Comparison of ENCODE assay signal across 12 cellular contexts in genomic region chr1:89068291-89068690, GRCh38. TPM values are rescaled to one million over a fixed set of nuclear protein-coding genes. Genes with fewer than 3 reads are reported as not detected.
DNase-seq lines count a peak whose midpoint lies in the region; ATAC-seq and TF ChIP-seq lines count a peak whose summit lies in the region.
"Had no signal": no experiment of that assay in that cellular context is flagged by ENCODE, and none has a peak within 500 bp of the region (broad histone marks: within the 10 kb centered on the region; RNA-seq: fewer than 3 reads in every experiment).

No MANE protein-coding gene starts in this region.

- no peak overlapping the region for H3K4ac ChIP-seq in mesenchymal stem cell (ENCODE audit: low read depth in 1 of 2, low read length in 2 of 2)

- no peak overlapping the region for H2AFZ ChIP-seq in mesenchymal stem cell (ENCODE audit: low read depth, low read length)

- no peaks in the 10 kb centered on the region for H3K36me3 ChIP-seq in BJ (ENCODE audit: control insufficient read depth, insufficient read depth, low read length)
- no peaks in the 10 kb centered on the region for H3K36me3 ChIP-seq in mesenchymal stem cell (ENCODE audit: control insufficient read depth in 1 of 2, insufficient read depth in 2 of 2, low read depth in 1 of 2, low read length in 2 of 2)

- H3K4me2 ChIP-seq in mesenchymal stem cell (ENCODE audit: low read length, poor library complexity, severe bottlenecking): no peak overlapping the region

- POLR2A ChIA-PET in BJ (lab: Charles Lee): no interaction called here

- no peaks in the 10 kb centered on the region for H3K4me1 ChIP-seq in mesenchymal stem cell (ENCODE audit: control insufficient read depth, insufficient read depth, low read depth, low read length)

- no peak overlapping the region for H3K14ac ChIP-seq in mesenchymal stem cell (ENCODE audit: low read length in 2 of 2)

- H3K4me3 ChIP-seq in BJ (ENCODE audit: low read depth, low read length) (no peak overlapping the region), mesenchymal stem cell (ENCODE audit: insufficient read depth in 1 of 2, low read depth in 1 of 2, low read length in 2 of 2) (no peak overlapping the region)

- no peak overlapping the region for H2BK120ac ChIP-seq in mesenchymal stem cell (ENCODE audit: low read depth, low read length)

- no peak overlapping the region for H2BK15ac ChIP-seq in mesenchymal stem cell (ENCODE audit: low read depth, poor library complexity, severe bottlenecking)

- no peak overlapping the region for H3K18ac ChIP-seq in mesenchymal stem cell (ENCODE audit: low read depth in 1 of 2, low read length in 2 of 2)

- CTCF ChIA-PET in BJ (lab: Yijun Ruan, JAX): no interaction called here

- no peak overlapping the region for H4K91ac ChIP-seq in mesenchymal stem cell (ENCODE audit: low read length)

- no peak overlapping the region for H3K23ac ChIP-seq in mesenchymal stem cell (ENCODE audit: low read length in 2 of 2)

- TF ChIP-seq CTCF in BJ (IDR thresholded peaks at IDR 0.05; ENCODE audit: insufficient read depth, low read depth, low read length): no peak

- H3K79me1 ChIP-seq in mesenchymal stem cell (replicated peaks; ENCODE audit: low read length, poor library complexity, severe bottlenecking): no peaks in the 10 kb centered on the region

- no peak overlapping the region for H3K27ac ChIP-seq in mesenchymal stem cell (ENCODE audit: low read length, poor library complexity, severe bottlenecking)

- no peak overlapping the region for H2BK5ac ChIP-seq in mesenchymal stem cell (ENCODE audit: low read depth, low read length, poor library complexity, severe bottlenecking)

- no peak overlapping the region for H2BK12ac ChIP-seq in mesenchymal stem cell (ENCODE audit: low read length in 2 of 2)

- no peak overlapping the region for H2AK5ac ChIP-seq in mesenchymal stem cell (ENCODE audit: low read length, severe bottlenecking)

- H4K8ac ChIP-seq in mesenchymal stem cell (ENCODE audit: low read length): no peak overlapping the region

- peak overlapping the region; percentile 86 for H3K9ac ChIP-seq in mesenchymal stem cell (ENCODE audit: low read length)

- H3K9me3 ChIP-seq in mesenchymal stem cell (ENCODE audit: control insufficient read depth, low read length): no peaks in the 10 kb centered on the region

- H3K27me3 ChIP-seq in BJ (ENCODE audit: control insufficient read depth, insufficient read depth, low read length) (no peaks in the 10 kb centered on the region; the same call in 1 of the 2 replicates), mesenchymal stem cell (ENCODE audit: control insufficient read depth in 1 of 2, insufficient read depth in 1 of 2, low read length in 2 of 2) (no peaks in the 10 kb centered on the region)

- ATAC-seq in GM21360 (IDR thresholded peaks at IDR 0.05; ENCODE audit: unreplicated experiment) (no peak), HG03354 (IDR thresholded peaks at IDR 0.05; ENCODE audit: poor library complexity, severe bottlenecking, unreplicated experiment) (no peak), HG03565 (IDR thresholded peaks at IDR 0.05; ENCODE audit: unreplicated experiment) (no peak)

- DNase-seq in BJ (ENCODE audit: low read depth) (peak; percentile 31), GM04504 (ENCODE audit: low read depth) (peak; percentile 71), amniotic epithelial cell (ENCODE audit: low read depth) (peak; percentile 36), mesenchymal stem cell (peak; percentile 26), SHP77 treated with DMSO at 0.1 percent for 48 hours (lab: John Stamatoyannopoulos, UW) (no peak)
- DNase-seq: activated CD4-positive, alpha-beta memory T cell treated with anti-CD3 and anti-CD28 coated beads for 36 hours; amygdala; DMS79; endodermal cell had no signal

RNA-seq across cellular contexts. Expression of gene GBP1, which starts 3.3 kb away (rescaled TPM):
- 55.3 and 60.1 TPM in 2 replicates for polyA plus RNA-seq in BJ (2011; rRNA removed)
- 38.5 and 51.8 TPM in 2 replicates for polyA minus RNA-seq in BJ (2011; rRNA and poly(A)+ RNA removed)
- polyA plus RNA-seq in mesenchymal stem cell (2013, experiment 1 of 2): 29.4 TPM
- polyA plus RNA-seq in mesenchymal stem cell (2013, experiment 2 of 2): 27.3 TPM

RNA-seq across cellular contexts. Expression of gene GBP3, which starts 45.6 kb away (rescaled TPM):
- polyA plus RNA-seq in BJ (2011; rRNA removed): 55.4 and 81.0 TPM in 2 replicates
- 35.9 and 53.1 TPM in 2 replicates for polyA minus RNA-seq in BJ (2011; rRNA and poly(A)+ RNA removed)
- 5.6 TPM for polyA plus RNA-seq in mesenchymal stem cell (2013, experiment 1 of 2)
- 6.5 TPM for polyA plus RNA-seq in mesenchymal stem cell (2013, experiment 2 of 2)

RNA-seq across cellular contexts. Expression of gene GBP2, which starts 57.6 kb away (rescaled TPM):
- polyA plus RNA-seq in BJ (2011; rRNA removed): 7.5 and 7.8 TPM in 2 replicates
- 3.4 and 4.6 TPM in 2 replicates for polyA minus RNA-seq in BJ (2011; rRNA and poly(A)+ RNA removed)
- 29.7 TPM for polyA plus RNA-seq in mesenchymal stem cell (2013, experiment 1 of 2)
- 29.3 TPM for polyA plus RNA-seq in mesenchymal stem cell (2013, experiment 2 of 2)
